1 cellular context compared by ENCODE assay signal in the genomic region with DNA sequence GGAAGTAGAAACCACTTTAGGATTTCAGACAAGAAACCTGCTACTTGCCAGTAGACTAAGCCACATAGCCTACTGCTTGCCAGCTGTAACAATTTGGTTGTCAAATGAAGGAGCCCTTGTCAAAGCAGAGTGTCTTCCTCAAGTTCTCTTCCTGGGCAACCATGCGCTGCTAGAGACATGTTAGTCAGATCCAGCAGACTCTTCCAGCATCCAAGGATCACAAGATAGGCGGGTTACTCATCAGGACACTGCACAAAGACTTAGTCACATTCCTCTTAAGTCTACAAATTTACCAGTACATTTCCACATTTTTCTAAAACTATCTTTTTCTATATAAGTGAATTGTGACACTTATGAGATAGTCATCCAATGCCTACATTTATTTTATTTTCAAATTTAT.
TF ChIP-seq lines count a peak whose summit lies in the region.

No MANE protein-coding gene starts in this region.

TF ChIP-seq in GM23338, 12 proteins besides CTCF, POLR2A, EP300 and RAD21 (continued from another document):
- TF ChIP-seq ZNF462 (CRISPR knock-in tag; IDR thresholded peaks at IDR 0.05), result no peak
- no peak for TF ChIP-seq ZNF114 (CRISPR knock-in tag; IDR thresholded peaks at IDR 0.05)
- no peak for TF ChIP-seq EZH2phosphoT487 (IDR thresholded peaks at IDR 0.05; ENCODE audit: unreplicated experiment)
- no peak for TF ChIP-seq JUNB (IDR thresholded peaks at IDR 0.05; ENCODE audit: unreplicated experiment)
- TF ChIP-seq EZH2 (IDR thresholded peaks at IDR 0.05; ENCODE audit: low read depth, unreplicated experiment), result no peak
- no peak for TF ChIP-seq REST (IDR thresholded peaks at IDR 0.05; ENCODE audit: unreplicated experiment)
